In the genomic region with DNA sequence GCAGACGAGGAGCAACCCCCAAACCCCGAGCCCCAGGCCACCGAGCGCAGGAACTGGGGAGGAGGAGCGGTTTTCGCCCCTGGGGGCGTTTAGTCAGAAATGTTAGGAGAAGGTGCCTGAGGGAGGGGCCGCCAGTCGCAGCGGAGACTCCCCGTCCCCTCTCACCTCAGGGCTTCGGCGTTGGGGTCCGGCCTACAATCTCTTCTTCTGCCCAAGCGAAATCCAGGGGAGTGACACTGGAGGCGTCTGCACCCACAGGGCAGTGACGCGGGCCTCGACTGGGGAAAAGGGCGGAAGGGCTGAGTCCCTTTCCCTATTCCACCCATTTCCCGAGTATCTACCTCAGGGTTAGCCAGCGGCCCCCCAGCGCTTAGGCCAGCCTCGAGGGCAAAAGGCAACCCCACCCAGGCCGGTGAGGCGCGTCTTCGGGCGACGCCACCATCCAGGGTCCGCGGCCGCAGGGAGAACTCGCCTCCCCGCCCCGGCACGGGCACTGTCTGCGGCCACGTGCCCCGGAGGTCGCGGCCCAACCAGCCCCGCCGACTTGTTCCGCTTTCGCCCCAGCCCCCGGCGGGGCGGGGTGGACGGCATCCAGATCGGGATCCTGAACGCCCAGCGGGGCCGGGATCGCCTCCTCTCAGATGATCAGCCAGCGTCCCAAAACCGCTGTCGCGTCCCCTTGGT, we compare ENCODE assay signal across 8 cellular contexts.
A peak's percentile ranks its signal among the peaks of the same experiment; 100 is the strongest.
DNase-seq lines count a peak whose midpoint lies in the region; ATAC-seq and TF ChIP-seq lines count a peak whose summit lies in the region.

No MANE protein-coding gene starts in this region.

- peak overlapping the region; percentile 3 for H3K4me3 Mint-ChIP-seq in activated CD4-positive, alpha-beta T cell treated with anti-CD3 and anti-CD28 coated beads, Interleukin-2, amount 10 ng/mL, durations not matched to agents 24 days and 14 days
- H3K4me3 Mint-ChIP-seq in activated CD4-positive, alpha-beta T cell treated with anti-CD3 and anti-CD28 coated beads, Interleukin-2, amount 10 ng/mL, durations not matched to agents 7 days and 5 days, result no peak overlapping the region
- no peak overlapping the region for H3K4me3 Mint-ChIP-seq in glutamatergic neuron (ENCODE audit: unreplicated experiment)
- peak overlapping the region in 6 of 10 donors; percentile 19 to 76 (median 54) for H3K4me3 Mint-ChIP-seq in naive thymus-derived CD4-positive, alpha-beta T cell

- H3K36me3 ChIP-seq in naive thymus-derived CD4-positive, alpha-beta T cell (ENCODE audit: control insufficient read depth in 2 of 3, insufficient read depth in 3 of 3, low read length in 3 of 3), result no peaks in the 10 kb centered on the region
- no peaks in the 10 kb centered on the region for H3K36me3 ChIP-seq in tibial nerve

- DNase-seq in activated CD4-positive, alpha-beta T cell treated with anti-CD3 and anti-CD28 coated beads, Interleukin-2, amount 10 ng/mL, durations not matched to agents 24 days and 14 days, result no peak
- no peak for DNase-seq in activated CD4-positive, alpha-beta T cell treated with anti-CD3 and anti-CD28 coated beads, Interleukin-2, amount 10 ng/mL, durations not matched to agents 7 days and 5 days
- peak; percentile 24 for DNase-seq in glutamatergic neuron
- DNase-seq in naive thymus-derived CD4-positive, alpha-beta T cell, result no peak
- DNase-seq in tibial nerve (ENCODE audit: low spot score in 2 of 2), result no peak
- DNase-seq in medulla oblongata (ENCODE audit: extremely low spot score), result no peak
- no peak for DNase-seq in NCI-H510A treated with DMSO at 0.1 percent for 48 hours (lab: John Stamatoyannopoulos, UW)
- DNase-seq in DMS79 treated with DMSO at 0.1 percent for 48 hours (lab: John Stamatoyannopoulos, UW), result no peak

- H3K9me3 ChIP-seq in naive thymus-derived CD4-positive, alpha-beta T cell (ENCODE audit: control insufficient read depth in 2 of 3, low read length in 3 of 3), result no peaks in the 10 kb centered on the region
- no peaks in the 10 kb centered on the region for H3K9me3 ChIP-seq in tibial nerve

- H3K4me1 Mint-ChIP-seq in activated CD4-positive, alpha-beta T cell treated with anti-CD3 and anti-CD28 coated beads, Interleukin-2, amount 10 ng/mL, durations not matched to agents 24 days and 14 days, result peaks cover 11% of the 10 kb centered on the region
- H3K4me1 Mint-ChIP-seq in activated CD4-positive, alpha-beta T cell treated with anti-CD3 and anti-CD28 coated beads, Interleukin-2, amount 10 ng/mL, durations not matched to agents 7 days and 5 days, result peaks cover 16% of the 10 kb centered on the region
- H3K4me1 Mint-ChIP-seq in glutamatergic neuron (ENCODE audit: low read depth, unreplicated experiment), result peaks cover 14% of the 10 kb centered on the region
- H3K4me1 Mint-ChIP-seq in naive thymus-derived CD4-positive, alpha-beta T cell, result peaks cover 3 to 44% (median 19%) of the 10 kb centered on the region in 7 donors

- peaks cover 90% of the 10 kb centered on the region for H3K27me3 Mint-ChIP-seq in activated CD4-positive, alpha-beta T cell treated with anti-CD3 and anti-CD28 coated beads, Interleukin-2, amount 10 ng/mL, durations not matched to agents 24 days and 14 days
- peaks cover 90% of the 10 kb centered on the region for H3K27me3 Mint-ChIP-seq in activated CD4-positive, alpha-beta T cell treated with anti-CD3 and anti-CD28 coated beads, Interleukin-2, amount 10 ng/mL, durations not matched to agents 7 days and 5 days
- H3K27me3 Mint-ChIP-seq in glutamatergic neuron (ENCODE audit: unreplicated experiment), result peaks cover 13% of the 10 kb centered on the region
- peaks cover 86 to 96% (median 88%) of the 10 kb centered on the region in 5 donors for H3K27me3 Mint-ChIP-seq in naive thymus-derived CD4-positive, alpha-beta T cell

- peaks cover 16% of the 10 kb centered on the region for H3K9me3 Mint-ChIP-seq in activated CD4-positive, alpha-beta T cell treated with anti-CD3 and anti-CD28 coated beads, Interleukin-2, amount 10 ng/mL, durations not matched to agents 24 days and 14 days
- H3K9me3 Mint-ChIP-seq in activated CD4-positive, alpha-beta T cell treated with anti-CD3 and anti-CD28 coated beads, Interleukin-2, amount 10 ng/mL, durations not matched to agents 7 days and 5 days, result no peaks in the 10 kb centered on the region
- no peaks in the 10 kb centered on the region for H3K9me3 Mint-ChIP-seq in glutamatergic neuron (ENCODE audit: unreplicated experiment)
- peaks cover 0 to 16% (median 0%) of the 10 kb centered on the region in 11 donors for H3K9me3 Mint-ChIP-seq in naive thymus-derived CD4-positive, alpha-beta T cell

- H3K27ac Mint-ChIP-seq in activated CD4-positive, alpha-beta T cell treated with anti-CD3 and anti-CD28 coated beads, Interleukin-2, amount 10 ng/mL, durations not matched to agents 24 days and 14 days, result no peak overlapping the region
- H3K27ac Mint-ChIP-seq in activated CD4-positive, alpha-beta T cell treated with anti-CD3 and anti-CD28 coated beads, Interleukin-2, amount 10 ng/mL, durations not matched to agents 7 days and 5 days, result no peak overlapping the region
- no peak overlapping the region for H3K27ac Mint-ChIP-seq in glutamatergic neuron (ENCODE audit: unreplicated experiment)
- H3K27ac Mint-ChIP-seq in naive thymus-derived CD4-positive, alpha-beta T cell, result no peak overlapping the region

- H3K4me1 ChIP-seq in naive thymus-derived CD4-positive, alpha-beta T cell (ENCODE audit: control insufficient read depth in 2 of 2, insufficient read depth in 2 of 2, low read length in 2 of 2), result peaks cover 0 to 14% of the 10 kb centered on the region in 2 donors
- H3K4me1 ChIP-seq in tibial nerve, result peaks cover 0 to 22% (median 12%) of the 10 kb centered on the region in 4 donors

- intact Hi-C loops in activated CD4-positive, alpha-beta T cell treated with anti-CD3 and anti-CD28 coated beads, Interleukin-2, amount 10 ng/mL, durations not matched to agents 24 days and 14 days (cut with micrococcal nuclease), result loop anchor here (2.0 kb wide), 1 partner anchor 115 kb away; no protein-coding TSS in a partner anchor
- intact Hi-C loops in naive thymus-derived CD4-positive, alpha-beta T cell (cut with micrococcal nuclease), result loop anchor here in 1 of 2 donors (2.0 kb wide), 1 partner anchor 111 kb away; no protein-coding TSS in a partner anchor

- no peak overlapping the region for H3K4me3 ChIP-seq in naive thymus-derived CD4-positive, alpha-beta T cell (ENCODE audit: low read length)
- H3K4me3 ChIP-seq in tibial nerve, result peak overlapping the region; percentile 21 to 49 (median 34)

- TF ChIP-seq POLR2A in tibial nerve (IDR thresholded peaks at IDR 0.05), result no peak

- TF ChIP-seq EP300 in tibial nerve (IDR thresholded peaks at IDR 0.05), result no peak

- ATAC-seq in naive thymus-derived CD4-positive, alpha-beta T cell, result peak; percentile 38

- H3K27me3 ChIP-seq in naive thymus-derived CD4-positive, alpha-beta T cell (ENCODE audit: control insufficient read depth in 2 of 2, insufficient read depth in 2 of 2, low read length in 2 of 2), result peaks cover 18 to 41% of the 10 kb centered on the region in 2 donors
- peaks cover 0 to 80% of the 10 kb centered on the region in 2 donors for H3K27me3 ChIP-seq in tibial nerve

- CTCF ChIA-PET in activated CD4-positive, alpha-beta T cell treated with anti-CD3 and anti-CD28 coated beads, Interleukin-2, amount 10 ng/mL, durations not matched to agents 7 days and 5 days (lab: Charles Lee), result interaction anchor here (0.7 kb wide), 1 partner anchor 10 kb away, joined by 3 read pairs; no protein-coding TSS in a partner anchor
- CTCF ChIA-PET in naive thymus-derived CD4-positive, alpha-beta T cell (lab: Charles Lee), result no interaction called here

- TF ChIP-seq CTCF in glutamatergic neuron (IDR thresholded peaks at IDR 0.05; ENCODE audit: partially characterized antibody, unreplicated experiment) (no peak), tibial nerve (IDR thresholded peaks at IDR 0.05) (no peak)

- POLR2A ChIA-PET in activated CD4-positive, alpha-beta T cell treated with anti-CD3 and anti-CD28 coated beads, Interleukin-2, amount 10 ng/mL, durations not matched to agents 7 days and 5 days (lab: Charles Lee), result no interaction called here
- POLR2A ChIA-PET in naive thymus-derived CD4-positive, alpha-beta T cell (lab: Charles Lee), result no interaction called here

- 3 to 10% methylated on average over 43 to 44 of the region's 59 CpGs for WGBS in tibial nerve, 2 donors

- no peaks in the 10 kb centered on the region for H3K36me3 Mint-ChIP-seq in activated CD4-positive, alpha-beta T cell treated with anti-CD3 and anti-CD28 coated beads, Interleukin-2, amount 10 ng/mL, durations not matched to agents 24 days and 14 days (ENCODE audit: low read depth)
- H3K36me3 Mint-ChIP-seq in activated CD4-positive, alpha-beta T cell treated with anti-CD3 and anti-CD28 coated beads, Interleukin-2, amount 10 ng/mL, durations not matched to agents 7 days and 5 days (ENCODE audit: low read depth), result peaks cover 4% of the 10 kb centered on the region
- H3K36me3 Mint-ChIP-seq in glutamatergic neuron (ENCODE audit: unreplicated experiment), result no peaks in the 10 kb centered on the region
- H3K36me3 Mint-ChIP-seq in naive thymus-derived CD4-positive, alpha-beta T cell, result peaks cover 0 to 4% (median 0%) of the 10 kb centered on the region in 5 donors

- H3K27ac ChIP-seq in naive thymus-derived CD4-positive, alpha-beta T cell (ENCODE audit: low read depth, low read length), result no peak overlapping the region
- H3K27ac ChIP-seq in tibial nerve, result no peak overlapping the region

Comparison
In these comparisons a context has a peak if more than half of its experiments do, and no peak if none do; other contexts are left out.
1. H3K4me3 Mint-ChIP-seq: peak in activated CD4-positive, alpha-beta T cell treated with anti-CD3 and anti-CD28 coated beads, Interleukin-2, amount 10 ng/mL, durations not matched to agents 24 days and 14 days (single experiment) and naive thymus-derived CD4-positive, alpha-beta T cell (6 of 10); none in activated CD4-positive, alpha-beta T cell treated with anti-CD3 and anti-CD28 coated beads, Interleukin-2, amount 10 ng/mL, durations not matched to agents 7 days and 5 days (single experiment) and glutamatergic neuron (single experiment).